8 cellular contexts compared by ENCODE assay signal in genomic region chr1:95232646-95233320, GRCh38. TPM values are rescaled to one million over a fixed set of nuclear protein-coding genes. Genes with fewer than 3 reads are reported as not detected.
DNase-seq lines count a peak whose midpoint lies in the region; ATAC-seq and TF ChIP-seq lines count a peak whose summit lies in the region.

No MANE protein-coding gene starts in this region.

- peak overlapping the region; percentile 95 to 97 (median 96) for H3K4me3 Mint-ChIP-seq in nephron

- peak overlapping the region; percentile 87 for H3K27ac ChIP-seq in SJCRH30
- H3K27ac ChIP-seq in fibroblast of lung (ENCODE audit: insufficient read depth, low read length): peak overlapping the region; percentile 77

- peaks cover 13% of the 10 kb centered on the region for H3K36me3 Mint-ChIP-seq in nephron (ENCODE audit: low read depth)

- H3K4me3 ChIP-seq in AG09309 (ENCODE audit: control insufficient read depth, low read depth, low read length) (peak overlapping the region; percentile 52), SJCRH30 (peak overlapping the region; percentile 92), fibroblast of lung (replicated peaks in 1 of 4; ENCODE audit: control extremely low read depth in 1 of 4, insufficient read depth in 1 of 4, low read depth in 3 of 4, low read length in 4 of 4) (peak overlapping the region; percentile 65 to 88 (median 70))

- no peak overlapping the region for H3K9ac ChIP-seq in fibroblast of lung (ENCODE audit: insufficient read depth, low read length)

- no peaks in the 10 kb centered on the region for H3K9me3 Mint-ChIP-seq in nephron

- H3K4me1 Mint-ChIP-seq in nephron: peaks cover 43% of the 10 kb centered on the region

- peaks cover 7% of the 10 kb centered on the region for H3K36me3 ChIP-seq in SJCRH30
- H3K36me3 ChIP-seq in fibroblast of lung (ENCODE audit: control insufficient read depth, insufficient read depth, low read length): no peaks in the 10 kb centered on the region

- TF ChIP-seq CTCF in AG09309 (IDR thresholded peaks at IDR 0.05; ENCODE audit: control insufficient read depth, insufficient read depth, low read depth, low read length, missing control alignments) (no peak), fibroblast of lung (conservative IDR thresholded peaks at IDR 0.05 in 1 of 2, IDR thresholded peaks at IDR 0.05 in 1 of 2; ENCODE audit: low read depth in 1 of 2, low read length in 2 of 2) (no peak), nephron (IDR thresholded peaks at IDR 0.05; ENCODE audit: unreplicated experiment in 3 of 3) (no peak)

- H3K9me3 ChIP-seq in SJCRH30 (replicated peaks) (no peaks in the 10 kb centered on the region), fibroblast of lung (ENCODE audit: control insufficient read depth, insufficient read depth, low read depth, low read length) (no peaks in the 10 kb centered on the region)

- no peaks in the 10 kb centered on the region for H4K20me1 ChIP-seq in fibroblast of lung (ENCODE audit: control insufficient read depth, extremely low read depth, insufficient read depth, low read length)

- no peak for ATAC-seq in GM21423 (IDR thresholded peaks at IDR 0.05; ENCODE audit: unreplicated experiment)

- H3K27me3 ChIP-seq in SJCRH30 (no peaks in the 10 kb centered on the region), fibroblast of lung (ENCODE audit: control insufficient read depth, insufficient read depth, low read length) (no peaks in the 10 kb centered on the region)

- peaks cover 6% of the 10 kb centered on the region for H3K27me3 Mint-ChIP-seq in nephron (ENCODE audit: low read depth)

- peak overlapping the region; percentile 94 for H3K4me2 ChIP-seq in fibroblast of lung (ENCODE audit: extremely low read depth, insufficient read depth, low read length)

- peaks cover 22% of the 10 kb centered on the region for H3K4me1 ChIP-seq in SJCRH30
- peaks cover 4% of the 10 kb centered on the region for H3K4me1 ChIP-seq in fibroblast of lung (ENCODE audit: control insufficient read depth, extremely low read depth, insufficient read depth, low read length)

- peak overlapping the region; percentile 66 for H2AFZ ChIP-seq in fibroblast of lung (ENCODE audit: low read length)

- H3K79me2 ChIP-seq in fibroblast of lung (ENCODE audit: control insufficient read depth, insufficient read depth, low read length): peaks cover 6% of the 10 kb centered on the region

- H3K27ac Mint-ChIP-seq in nephron: peak overlapping the region; percentile 96 to 99 (median 97)

- DNase-seq in AG09309 (ENCODE audit: low read depth) (no peak), SJCRH30 (peak in 1 of 2 experiments; percentile 31), fibroblast of lung (ENCODE audit: low read depth in 2 of 2) (peak in 1 of 2 donors; percentile 76), NCI-H1930 (lab: John Stamatoyannopoulos, UW) (no peak), germinal center (ENCODE audit: low spot score) (no peak)
- no peak for DNase-seq in stimulated activated naive CD4-positive, alpha-beta T cell (lab: John Stamatoyannopoulos, UW)

RNA-seq across cellular contexts. Expression of gene RWDD3, which starts 1.2 kb away (rescaled TPM):
- total RNA-seq in SJCRH30 (2014; rRNA removed; shearing (Covaris generic)): 25.8 and 29.1 TPM in 2 replicates
- total RNA-seq in fibroblast of lung: 17.5 and 20.5 TPM in 2 replicates
- polyA plus RNA-seq in fibroblast of lung: 10.3 and 15.3 TPM in 2 replicates
- 10.7 and 13.5 TPM in 2 replicates for polyA plus RNA-seq in fibroblast of lung (2012)
- 0.63 and 1.9 TPM in 2 replicates for polyA minus RNA-seq in fibroblast of lung (ENCODE audit: low replicate concordance)
